In genomic region chr5:35835796-35836742, GRCh38 we compare ENCODE assay signal across 17 cellular contexts. TPM values are rescaled to one million over a fixed set of nuclear protein-coding genes. Genes with fewer than 3 reads are reported as not detected.
A peak's percentile ranks its signal among the peaks of the same experiment; 100 is the strongest.
DNase-seq lines count a peak whose midpoint lies in the region; ATAC-seq lines count a peak whose summit lies in the region.
"Had no signal": no experiment of that assay in that cellular context is flagged by ENCODE, and none has a peak within 500 bp of the region (broad histone marks: within the 10 kb centered on the region; RNA-seq: fewer than 3 reads in every experiment).

No MANE protein-coding gene starts in this region.

- H3K36me3 Mint-ChIP-seq in activated naive CD4-positive, alpha-beta T cell treated with anti-CD3 and anti-CD28 coated beads for 36 hours (ENCODE audit: low read depth): no peaks in the 10 kb centered on the region
- H3K36me3 Mint-ChIP-seq in activated T-helper 1 cell treated with anti-CD3 and anti-CD28 coated beads, Interleukin-12 subunit alpha, Interleukin-12 subunit beta, Interleukin-2, Interleukin-4 antibody, amounts not matched to agents 30 ng/mL and 10 ng/mL and 1 ng/mL, durations not matched to agents 14 hours and 24 hours and 36 hours (ENCODE audit: low read depth): peaks cover 6% of the 10 kb centered on the region
- H3K36me3 Mint-ChIP-seq: brain, CD14-positive monocyte had no signal

- no peaks in the 10 kb centered on the region for H3K9me3 Mint-ChIP-seq in activated naive CD4-positive, alpha-beta T cell treated with anti-CD3 and anti-CD28 coated beads for 36 hours
- no peaks in the 10 kb centered on the region for H3K9me3 Mint-ChIP-seq in activated T-helper 1 cell treated with anti-CD3 and anti-CD28 coated beads, Interleukin-12 subunit alpha, Interleukin-12 subunit beta, Interleukin-2, Interleukin-4 antibody, amounts not matched to agents 30 ng/mL and 10 ng/mL and 1 ng/mL, durations not matched to agents 14 hours and 24 hours and 36 hours
- H3K9me3 Mint-ChIP-seq: brain had no signal

- no peaks in the 10 kb centered on the region for H3K27me3 Mint-ChIP-seq in activated naive CD4-positive, alpha-beta T cell treated with anti-CD3 and anti-CD28 coated beads for 36 hours (ENCODE audit: low read depth)
- no peaks in the 10 kb centered on the region for H3K27me3 Mint-ChIP-seq in activated T-helper 1 cell treated with anti-CD3 and anti-CD28 coated beads, Interleukin-12 subunit alpha, Interleukin-12 subunit beta, Interleukin-2, Interleukin-4 antibody, amounts not matched to agents 30 ng/mL and 10 ng/mL and 1 ng/mL, durations not matched to agents 14 hours and 24 hours and 36 hours (ENCODE audit: insufficient read depth)

- no peak for DNase-seq in activated naive CD4-positive, alpha-beta T cell treated with anti-CD3 and anti-CD28 coated beads for 36 hours
- no peak for DNase-seq in activated naive CD4-positive, alpha-beta T cell (lab: John Stamatoyannopoulos, UW)
- no peak for DNase-seq in activated T-helper 1 cell treated with anti-CD3 and anti-CD28 coated beads, Interleukin-12 subunit alpha, Interleukin-12 subunit beta, Interleukin-2, Interleukin-4 antibody, amounts not matched to agents 30 ng/mL and 10 ng/mL and 1 ng/mL, durations not matched to agents 14 hours and 24 hours and 36 hours (ENCODE audit: low spot score)
- DNase-seq in stimulated activated naive CD8-positive, alpha-beta T cell treated with anti-CD3 and anti-CD28 coated beads, Interleukin-15, Interleukin-2, amounts not matched to agents 100 U/mL and 50 U/mL, for 24 hours: no peak
- DNase-seq in NCI-H526 treated with DMSO at 0.1 percent for 48 hours (lab: John Stamatoyannopoulos, UW) (no peak), NCI-H1930 (lab: John Stamatoyannopoulos, UW) (no peak), NCI-H1694 treated with DMSO at 0.1 percent for 48 hours (lab: John Stamatoyannopoulos, UW) (no peak)
- DNase-seq: colonic mucosa, DMS53, lower lobe of right lung, NCI-H2081, ovary, right cardiac atrium had no signal

- H3K27ac Mint-ChIP-seq in activated naive CD4-positive, alpha-beta T cell treated with anti-CD3 and anti-CD28 coated beads for 36 hours: peak overlapping the region; percentile 95
- H3K27ac Mint-ChIP-seq in activated T-helper 1 cell treated with anti-CD3 and anti-CD28 coated beads, Interleukin-12 subunit alpha, Interleukin-12 subunit beta, Interleukin-2, Interleukin-4 antibody, amounts not matched to agents 30 ng/mL and 10 ng/mL and 1 ng/mL, durations not matched to agents 14 hours and 24 hours and 36 hours: peak overlapping the region; percentile 96
- H3K27ac Mint-ChIP-seq: brain, CD14-positive monocyte had no signal

- peak; percentile 64 for ATAC-seq in HG02852 (IDR thresholded peaks at IDR 0.05; ENCODE audit: unreplicated experiment)
- peak; percentile 56 for ATAC-seq in stimulated activated naive CD8-positive, alpha-beta T cell treated with anti-CD3 and anti-CD28 coated beads, Interleukin-15, Interleukin-2, amounts not matched to agents 100 U/mL and 50 U/mL, for 24 hours
- ATAC-seq: lower lobe of right lung, right cardiac atrium had no signal

- intact Hi-C loops in activated naive CD4-positive, alpha-beta T cell treated with anti-CD3 and anti-CD28 coated beads for 36 hours (cut with micrococcal nuclease): loop anchor here (1.0 to 10.0 kb wide), 13 partner anchors 16 to 1301 kb away; partner anchors contain the start of gene IL7R
- intact Hi-C loops in activated T-helper 1 cell treated with anti-CD3 and anti-CD28 coated beads, Interleukin-12 subunit alpha, Interleukin-12 subunit beta, Interleukin-2, Interleukin-4 antibody, amounts not matched to agents 30 ng/mL and 10 ng/mL and 1 ng/mL, durations not matched to agents 14 hours and 24 hours and 36 hours (cut with micrococcal nuclease): loop anchor here (1.0 to 5.0 kb wide), 10 partner anchors 8 to 99 kb away; no protein-coding TSS in a partner anchor

- H3K4me3 Mint-ChIP-seq in activated naive CD4-positive, alpha-beta T cell treated with anti-CD3 and anti-CD28 coated beads for 36 hours: peak overlapping the region; percentile 45
- peak overlapping the region; percentile 67 for H3K4me3 Mint-ChIP-seq in activated T-helper 1 cell treated with anti-CD3 and anti-CD28 coated beads, Interleukin-12 subunit alpha, Interleukin-12 subunit beta, Interleukin-2, Interleukin-4 antibody, amounts not matched to agents 30 ng/mL and 10 ng/mL and 1 ng/mL, durations not matched to agents 14 hours and 24 hours and 36 hours
- H3K4me3 Mint-ChIP-seq: brain, CD14-positive monocyte had no signal

- peaks cover 95% of the 10 kb centered on the region for H3K4me1 Mint-ChIP-seq in activated naive CD4-positive, alpha-beta T cell treated with anti-CD3 and anti-CD28 coated beads for 36 hours (ENCODE audit: low read depth)
- peaks cover 82% of the 10 kb centered on the region for H3K4me1 Mint-ChIP-seq in activated T-helper 1 cell treated with anti-CD3 and anti-CD28 coated beads, Interleukin-12 subunit alpha, Interleukin-12 subunit beta, Interleukin-2, Interleukin-4 antibody, amounts not matched to agents 30 ng/mL and 10 ng/mL and 1 ng/mL, durations not matched to agents 14 hours and 24 hours and 36 hours (ENCODE audit: low read depth)
- H3K4me1 Mint-ChIP-seq: brain, CD14-positive monocyte had no signal

- CTCF ChIA-PET in activated naive CD4-positive, alpha-beta T cell treated with anti-CD3 and anti-CD28 coated beads for 36 hours (lab: Charles Lee): interaction anchor here (0.7 to 2.1 kb wide), 7 partner anchors 9 to 57 kb away, joined by 3 to 12 read pairs (median 3); partner anchors contain the start of gene IL7R

RNA-seq across cellular contexts. Expression of gene IL7R, which starts 20.6 kb away (rescaled TPM):
- 100 to 1,000 TPM; 144 to 147 TPM for total RNA-seq in activated naive CD4-positive, alpha-beta T cell treated with anti-CD3 and anti-CD28 coated beads for 36 hours
- total RNA-seq in activated T-helper 1 cell treated with anti-CD3 and anti-CD28 coated beads, Interleukin-12 subunit alpha, Interleukin-12 subunit beta, Interleukin-2, Interleukin-4 antibody, amounts not matched to agents 30 ng/mL and 10 ng/mL and 1 ng/mL, durations not matched to agents 14 hours and 24 hours and 36 hours: 47.2 and 50.8 TPM in 2 replicates
- total RNA-seq: NCI-H460 had no signal
